In genomic region chr1:41889506-41890414, GRCh38 we compare ENCODE assay signal across 16 cellular contexts. TPM values are rescaled to one million over a fixed set of nuclear protein-coding genes. Genes with fewer than 3 reads are reported as not detected.
DNase-seq lines count a peak whose midpoint lies in the region; ATAC-seq, FAIRE-seq and TF ChIP-seq lines count a peak whose summit lies in the region.
"Had no signal": no experiment of that assay in that cellular context is flagged by ENCODE, and none has a peak within 500 bp of the region (broad histone marks: within the 10 kb centered on the region; RNA-seq: fewer than 3 reads in every experiment).

No MANE protein-coding gene starts in this region.

- peaks cover 15% of the 10 kb centered on the region for H3K36me3 ChIP-seq in DND-41 (ENCODE audit: insufficient read depth, low read length)
- H3K36me3 ChIP-seq in K562 (ENCODE audit: control insufficient read depth, insufficient read depth, low read length): no peaks in the 10 kb centered on the region
- H3K36me3 ChIP-seq: colonic mucosa had no signal

- FAIRE-seq in K562 (lab: Jason Lieb, UNC): no peak
- FAIRE-seq: frontal cortex, H1 had no signal

- H3K9ac ChIP-seq in DND-41 (ENCODE audit: low read depth, low read length) (peak overlapping the region; percentile 69), K562 (ENCODE audit: insufficient read depth in 1 of 2, low read depth in 2 of 2, low read length in 2 of 2) (no peak overlapping the region)

- H3K79me2 ChIP-seq in DND-41 (ENCODE audit: insufficient read depth, low read length) (peaks cover 97% of the 10 kb centered on the region), K562 (ENCODE audit: control insufficient read depth, insufficient read depth, low read length) (no peaks in the 10 kb centered on the region)

- DNase-seq in T-helper 1 cell (no peak), DND-41 (peak; percentile 4), K562 (ENCODE audit: extremely low read depth in 1 of 4, low spot score in 3 of 4) (no peak), A172 (ENCODE audit: low spot score) (no peak), occipital lobe (lab: John Stamatoyannopoulos, UW) (no peak), hippocampal formation (lab: John Stamatoyannopoulos, UW) (no peak)
- no peak for DNase-seq in natural killer cell treated with Interleukin-12 subunit alpha and Interleukin-12 subunit beta and Interleukin-15 and Interleukin-18, amount 100 ng/mL, for 72 hours (ENCODE audit: low spot score)
- DNase-seq: activated T-cell treated with anti-CD3 and anti-CD28 coated beads for 4 hours; colonic mucosa; NCI-H146; NCI-H526; stimulated activated CD4-positive, alpha-beta T cell treated with anti-CD3 and anti-CD28 coated beads, Interleukin-4, amount 100 ng/mL, for 4 hours had no signal

- CTCF ChIA-PET in K562 (lab: Yijun Ruan, JAX; ENCODE audit: low intra/inter-chr PET ratio): interaction anchor here (0.6 kb wide), 1 partner anchor 427 kb away, joined by 3 read pairs; no protein-coding TSS in a partner anchor

- intact Hi-C loops in K562 (cut with micrococcal nuclease): no loop called here

- 31% methylated on average over 8 of the region's 8 CpGs for WGBS in K562 (ENCODE audit: insufficient coverage, low coverage, missing lambda C conversion rate)

- H3K27ac Mint-ChIP-seq in T-helper 1 cell treated with Interleukin-12 subunit alpha and Interleukin-12 subunit beta and Interleukin-4 antibody, amounts not matched to agents 30 μg/mL and 1 μg/mL, for 36 hours: peak overlapping the region; percentile 47
- peak overlapping the region; percentile 85 to 87 for H3K27ac Mint-ChIP-seq in natural killer cell treated with Interleukin-12 subunit alpha and Interleukin-12 subunit beta and Interleukin-15 and Interleukin-18, amount 100 ng/mL, for 72 hours
- H3K27ac Mint-ChIP-seq: WTC11 had no signal

- peak overlapping the region; percentile 96 for H3K27ac ChIP-seq in DND-41 (ENCODE audit: low read length)
- no peak overlapping the region for H3K27ac ChIP-seq in K562 (ENCODE audit: extremely low read depth, low read depth, low read length)

- TF ChIP-seq CTCF in DND-41 (IDR thresholded peaks at IDR 0.05; ENCODE audit: borderline replicate concordance, extremely low read depth, low read length, poor library complexity, severe bottlenecking) (no peak), K562 (IDR thresholded peaks at IDR 0.05 in 2 of 3, conservative IDR thresholded peaks at IDR 0.05 in 1 of 3; ENCODE audit: insufficient read depth in 2 of 3, low read depth in 1 of 3, low read length in 3 of 3) (no peak)

- H3K27me3 ChIP-seq in DND-41 (ENCODE audit: insufficient read depth, low read length, poor library complexity): no peaks in the 10 kb centered on the region
- no peaks in the 10 kb centered on the region for H3K27me3 ChIP-seq in K562 (ENCODE audit: control insufficient read depth in 2 of 2, insufficient read depth in 2 of 2, low read length in 2 of 2)
- H3K27me3 ChIP-seq: colonic mucosa had no signal

- H3K9me3 Mint-ChIP-seq in T-helper 1 cell treated with Interleukin-12 subunit alpha and Interleukin-12 subunit beta and Interleukin-4 antibody, amounts not matched to agents 30 μg/mL and 1 μg/mL, for 36 hours: no peaks in the 10 kb centered on the region
- no peaks in the 10 kb centered on the region for H3K9me3 Mint-ChIP-seq in natural killer cell treated with Interleukin-12 subunit alpha and Interleukin-12 subunit beta and Interleukin-15 and Interleukin-18, amount 100 ng/mL, for 72 hours
- H3K9me3 Mint-ChIP-seq: WTC11 had no signal

- no peak for TF ChIP-seq POLR2A in K562 (conservative IDR thresholded peaks at IDR 0.05)

- TF ChIP-seq EP300 in K562 (IDR thresholded peaks at IDR 0.05; ENCODE audit: low read length): no peak

- H3K4me3 ChIP-seq in DND-41 (ENCODE audit: low read depth in 1 of 2, low read length in 2 of 2): no peak overlapping the region
- no peak overlapping the region for H3K4me3 ChIP-seq in K562
- H3K4me3 ChIP-seq: colonic mucosa had no signal

- in situ Hi-C loops in K562 (cut with MboI): no loop called here

- H4K20me1 ChIP-seq in DND-41 (ENCODE audit: insufficient read depth, low read length) (no peaks in the 10 kb centered on the region), K562 (replicated peaks; ENCODE audit: control insufficient read depth, insufficient read depth, low read length) (no peaks in the 10 kb centered on the region)

- H2AFZ ChIP-seq in DND-41 (ENCODE audit: low read depth, low read length) (no peak overlapping the region), K562 (ENCODE audit: low read depth, low read length) (no peak overlapping the region)

- H3K4me2 ChIP-seq in DND-41 (ENCODE audit: insufficient read depth, low read length) (peak overlapping the region; percentile 79; the same call in 1 of the 2 replicates), K562 (ENCODE audit: insufficient read depth, low read length) (no peak overlapping the region)

- peaks cover 3% of the 10 kb centered on the region for H3K36me3 Mint-ChIP-seq in T-helper 1 cell treated with Interleukin-12 subunit alpha and Interleukin-12 subunit beta and Interleukin-4 antibody, amounts not matched to agents 30 μg/mL and 1 μg/mL, for 36 hours (ENCODE audit: low read depth)
- H3K36me3 Mint-ChIP-seq in natural killer cell treated with Interleukin-12 subunit alpha and Interleukin-12 subunit beta and Interleukin-15 and Interleukin-18, amount 100 ng/mL, for 72 hours: peaks cover 10% of the 10 kb centered on the region
- H3K36me3 Mint-ChIP-seq: WTC11 had no signal

- no peak for TF ChIP-seq RAD21 in K562 (CRISPR knock-in tag; conservative IDR thresholded peaks at IDR 0.05 in 1 of 2, IDR thresholded peaks at IDR 0.05 in 1 of 2)

- TSS peak; percentile 99 for BruUV-seq in K562 (replicated peaks; lab: Mats Ljungman, UMichigan)

- H3K4me3 Mint-ChIP-seq in T-helper 1 cell treated with Interleukin-12 subunit alpha and Interleukin-12 subunit beta and Interleukin-4 antibody, amounts not matched to agents 30 μg/mL and 1 μg/mL, for 36 hours: no peak overlapping the region
- H3K4me3 Mint-ChIP-seq in natural killer cell treated with Interleukin-12 subunit alpha and Interleukin-12 subunit beta and Interleukin-15 and Interleukin-18, amount 100 ng/mL, for 72 hours: peak overlapping the region; percentile 82
- H3K4me3 Mint-ChIP-seq: WTC11 had no signal

- H3K27me3 Mint-ChIP-seq in T-helper 1 cell treated with Interleukin-12 subunit alpha and Interleukin-12 subunit beta and Interleukin-4 antibody, amounts not matched to agents 30 μg/mL and 1 μg/mL, for 36 hours (ENCODE audit: low read depth): no peaks in the 10 kb centered on the region
- no peaks in the 10 kb centered on the region for H3K27me3 Mint-ChIP-seq in natural killer cell treated with Interleukin-12 subunit alpha and Interleukin-12 subunit beta and Interleukin-15 and Interleukin-18, amount 100 ng/mL, for 72 hours

- H3K9me1 ChIP-seq in K562 (ENCODE audit: control insufficient read depth, insufficient read depth, low read length): no peaks in the 10 kb centered on the region

- ATAC-seq in DND-41 (ENCODE audit: insufficient read depth, low read depth) (no peak), K562 (no peak)
- no peak for ATAC-seq in natural killer cell treated with Interleukin-12 subunit alpha and Interleukin-12 subunit beta and Interleukin-15 and Interleukin-18, amount 100 ng/mL, for 72 hours
- ATAC-seq: WTC11 had no signal

- peaks cover 53% of the 10 kb centered on the region for H3K4me1 Mint-ChIP-seq in T-helper 1 cell treated with Interleukin-12 subunit alpha and Interleukin-12 subunit beta and Interleukin-4 antibody, amounts not matched to agents 30 μg/mL and 1 μg/mL, for 36 hours (ENCODE audit: low read depth)
- peaks cover 63 to 73% of the 10 kb centered on the region in 2 donors for H3K4me1 Mint-ChIP-seq in natural killer cell treated with Interleukin-12 subunit alpha and Interleukin-12 subunit beta and Interleukin-15 and Interleukin-18, amount 100 ng/mL, for 72 hours (ENCODE audit: low read depth in 2 of 2)

- H3K4me1 ChIP-seq in DND-41 (ENCODE audit: insufficient read depth, low read length) (peaks cover 97% of the 10 kb centered on the region), K562 (replicated peaks in 1 of 2; ENCODE audit: control insufficient read depth in 2 of 2, insufficient read depth in 2 of 2, low read length in 2 of 2) (peaks cover 3 to 31% of the 10 kb centered on the region in 2 experiments; a peak in 4 of 5 replicates)

- H3K9me3 ChIP-seq in DND-41 (ENCODE audit: insufficient read depth, low read length, severe bottlenecking) (no peaks in the 10 kb centered on the region), K562 (replicated peaks; ENCODE audit: control insufficient read depth, insufficient read depth, low read depth, low read length) (no peaks in the 10 kb centered on the region)
- H3K9me3 ChIP-seq: colonic mucosa had no signal

- POLR2A ChIA-PET in K562 (lab: Yijun Ruan, JAX): interaction anchor here (0.6 to 1.2 kb wide), 5 partner anchors 9 to 252 kb away, joined by 3 to 4 read pairs (median 3); no protein-coding TSS in a partner anchor

TF ChIP-seq in K562, 482 proteins besides CTCF, POLR2A, EP300 and RAD21 (continues in another document):
- TF ChIP-seq KDM1A (IDR thresholded peaks at IDR 0.05): peak in 1 of 2 experiments; percentile 53; a peak in 2 of 4 replicates
- TF ChIP-seq SREBF2 (CRISPR knock-in tag; IDR thresholded peaks at IDR 0.05): no peak
- TF ChIP-seq BCOR (IDR thresholded peaks at IDR 0.05): peak; percentile 50; the same call in 1 of the 2 replicates
- TF ChIP-seq HDAC2 (IDR thresholded peaks at IDR 0.05): 0 out of 2 replicates have a peak, but pooled peaks have one; percentile 20

RNA-seq across cellular contexts. Expression of gene HIVEP3, which starts 29.0 kb away (rescaled TPM):
- total RNA-seq in K562 (2011; cell fraction: chromatin; rRNA removed; ENCODE audit: low replicate concordance): 1.9 and 2.5 TPM in 2 replicates
- total RNA-seq in K562 (2011; cell fraction: nucleolus; rRNA removed): 0.83 and 2.0 TPM in 2 replicates
- 1.5 and 2.0 TPM in 2 replicates for total RNA-seq in K562 (2011; cell fraction: nucleoplasm; rRNA removed)
- total RNA-seq in K562 (2014; rRNA removed): 0.09 and 0.16 TPM in 2 replicates
- total RNA-seq in K562 (2014; rRNA removed; fragmentation: Illumina TruSeq; extraction: Trizol): 0.26 and 0.33 TPM in 2 replicates
- total RNA-seq in K562 (2015; rRNA removed; fragmentation: Illumina TruSeq; extraction: Trizol): 0.11 and 0.23 TPM in 2 replicates
- total RNA-seq in K562 (2021): 0.58 and 0.63 TPM in 2 replicates
- polyA plus RNA-seq in K562 (2011; rRNA removed): 0.23 and 0.35 TPM in 2 replicates
- polyA plus RNA-seq in K562 (2011; cell fraction: cytosol; rRNA removed): 0.28 and 0.54 TPM in 2 replicates
- polyA plus RNA-seq in K562 (2011; cell fraction: nucleus; rRNA removed): 0.38 and 0.65 TPM in 2 replicates
- polyA plus RNA-seq in K562 (2012): 0.43 and 0.93 TPM in 2 replicates
- 0.53 and 0.55 TPM in 2 replicates for polyA plus RNA-seq in K562 (2014; fragmentation: Illumina TruSeq; extraction: Trizol)
- under 1 TPM in 1 of 2 experiments, not detected in 1; 0.11 TPM for polyA plus RNA-seq in K562 (2014; fragmentation: Nextera tagmentation; extraction: Ambion mirVana)
- 0.15 and 0.49 TPM in 2 replicates for polyA plus RNA-seq in K562 (2014; rRNA removed)
- 0.45 and 0.74 TPM in 2 replicates for polyA minus RNA-seq in K562 (2011; rRNA and poly(A)+ RNA removed)
- 0.55 TPM in 1 of 2 replicates, not detected in the other for polyA minus RNA-seq in K562 (2011; cell fraction: cytosol; rRNA and poly(A)+ RNA removed)
- 0.11 and 0.40 TPM in 2 replicates for polyA minus RNA-seq in K562 (2011; cell fraction: nucleus; rRNA and poly(A)+ RNA removed)
- 10 to 100 TPM; 17.9 to 32.0 TPM for total RNA-seq in natural killer cell treated with Interleukin-12 subunit alpha and Interleukin-12 subunit beta and Interleukin-15 and Interleukin-18, amount 100 ng/mL, for 72 hours
- total RNA-seq in A172 (2014; rRNA removed; shearing (Covaris generic)): 5.1 and 7.9 TPM in 2 replicates
- total RNA-seq in occipital lobe: 21.5 TPM
